In the genomic region with DNA sequence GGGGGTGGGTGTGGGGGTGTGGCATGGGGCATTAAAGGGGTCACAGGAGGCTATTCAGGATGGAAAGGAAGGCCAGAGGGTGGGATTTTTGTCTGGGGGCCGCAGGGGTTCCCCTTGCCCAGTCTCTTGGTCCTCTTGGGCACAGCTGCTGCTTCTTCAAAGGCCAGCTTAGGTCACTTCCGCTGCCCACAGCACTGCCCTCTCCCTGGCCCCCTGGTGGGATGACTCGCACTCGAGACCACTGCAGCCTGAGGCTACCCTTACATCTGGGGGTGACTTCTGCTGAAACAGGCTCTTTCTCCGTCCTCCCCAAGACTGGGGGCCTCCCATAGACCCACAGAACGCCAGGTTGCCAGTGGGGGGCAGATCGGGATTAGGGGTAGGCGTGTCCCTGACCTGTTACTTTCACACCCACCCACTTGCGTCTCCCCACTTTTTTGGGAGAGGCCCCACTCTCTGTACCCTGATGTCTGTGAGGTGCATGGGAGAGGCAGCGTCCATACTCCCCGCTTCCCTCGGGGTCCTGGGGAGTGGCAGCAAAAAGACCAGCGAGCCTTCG, we compare ENCODE assay signal across 1 cellular context.
TF ChIP-seq lines count a peak whose summit lies in the region.

No MANE protein-coding gene starts in this region.

TF ChIP-seq in neural cell, 6 proteins besides CTCF, POLR2A, EP300 and RAD21:
- TF ChIP-seq, protein P1, sequence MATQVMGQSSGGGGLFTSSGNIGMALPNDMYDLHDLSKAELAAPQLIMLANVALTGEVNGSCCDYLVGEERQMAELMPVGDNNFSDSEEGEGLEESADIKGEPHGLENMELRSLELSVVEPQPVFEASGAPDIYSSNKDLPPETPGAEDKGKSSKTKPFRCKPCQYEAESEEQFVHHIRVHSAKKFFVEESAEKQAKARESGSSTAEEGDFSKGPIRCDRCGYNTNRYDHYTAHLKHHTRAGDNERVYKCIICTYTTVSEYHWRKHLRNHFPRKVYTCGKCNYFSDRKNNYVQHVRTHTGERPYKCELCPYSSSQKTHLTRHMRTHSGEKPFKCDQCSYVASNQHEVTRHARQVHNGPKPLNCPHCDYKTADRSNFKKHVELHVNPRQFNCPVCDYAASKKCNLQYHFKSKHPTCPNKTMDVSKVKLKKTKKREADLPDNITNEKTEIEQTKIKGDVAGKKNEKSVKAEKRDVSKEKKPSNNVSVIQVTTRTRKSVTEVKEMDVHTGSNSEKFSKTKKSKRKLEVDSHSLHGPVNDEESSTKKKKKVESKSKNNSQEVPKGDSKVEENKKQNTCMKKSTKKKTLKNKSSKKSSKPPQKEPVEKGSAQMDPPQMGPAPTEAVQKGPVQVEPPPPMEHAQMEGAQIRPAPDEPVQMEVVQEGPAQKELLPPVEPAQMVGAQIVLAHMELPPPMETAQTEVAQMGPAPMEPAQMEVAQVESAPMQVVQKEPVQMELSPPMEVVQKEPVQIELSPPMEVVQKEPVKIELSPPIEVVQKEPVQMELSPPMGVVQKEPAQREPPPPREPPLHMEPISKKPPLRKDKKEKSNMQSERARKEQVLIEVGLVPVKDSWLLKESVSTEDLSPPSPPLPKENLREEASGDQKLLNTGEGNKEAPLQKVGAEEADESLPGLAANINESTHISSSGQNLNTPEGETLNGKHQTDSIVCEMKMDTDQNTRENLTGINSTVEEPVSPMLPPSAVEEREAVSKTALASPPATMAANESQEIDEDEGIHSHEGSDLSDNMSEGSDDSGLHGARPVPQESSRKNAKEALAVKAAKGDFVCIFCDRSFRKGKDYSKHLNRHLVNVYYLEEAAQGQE (IDR thresholded peaks at IDR 0.05; ENCODE audit: borderline replicate concordance): no peak
- TF ChIP-seq POLR2AphosphoS5 (IDR thresholded peaks at IDR 0.05) (no peak), TAF1 (IDR thresholded peaks at IDR 0.05; ENCODE audit: low read depth) (no peak), SMC3 (conservative IDR thresholded peaks at IDR 0.05; ENCODE audit: poor library complexity) (no peak), EZH2 (IDR thresholded peaks at IDR 0.05; ENCODE audit: borderline replicate concordance, insufficient read depth, low read length, poor library complexity, severe bottlenecking) (no peak), MXI1 (conservative IDR thresholded peaks at IDR 0.05; ENCODE audit: poor library complexity, severe bottlenecking) (no peak)
